ENCODE assay signal across 8 cellular contexts in genomic region chr2:44087714-44088092, GRCh38.
DNase-seq lines count a peak whose midpoint lies in the region; ATAC-seq and TF ChIP-seq lines count a peak whose summit lies in the region.

No MANE protein-coding gene starts in this region.

- peaks cover 5 to 13% (median 7%) of the 10 kb centered on the region in 4 donors for H3K4me1 Mint-ChIP-seq in CD4-positive, alpha-beta memory T cell
- H3K4me1 Mint-ChIP-seq in osteocyte (ENCODE audit: unreplicated experiment) = peaks cover 7% of the 10 kb centered on the region

- peak overlapping the region; percentile 81 for H3K4me2 ChIP-seq in PC-9

- CTCF ChIA-PET in CD4-positive, alpha-beta memory T cell (lab: Charles Lee; ENCODE audit: partially characterized antibody) = interaction anchor here (0.6 to 3.2 kb wide), 26 partner anchors 10 to 868 kb away, joined by 3 to 21 read pairs (median 4); partner anchors contain the start of genes CAMKMT and PREPL
- CTCF ChIA-PET in PC-9 (lab: Charles Lee) = interaction anchor here (0.5 kb wide), 1 partner anchor 191 kb away, joined by 3 read pairs; no protein-coding TSS in a partner anchor

- peak overlapping the region; percentile 84 to 91 (median 88) for H3K4me3 Mint-ChIP-seq in CD4-positive, alpha-beta memory T cell
- H3K4me3 Mint-ChIP-seq in osteocyte (ENCODE audit: unreplicated experiment) = peak overlapping the region; percentile 81

- BruUV-seq in PC-9 (replicated peaks; lab: Mats Ljungman, UMichigan) = no TSS peak

- no peaks in the 10 kb centered on the region for H3K9me2 ChIP-seq in PC-9 (ENCODE audit: insufficient read depth)

- intact Hi-C loops in CD4-positive, alpha-beta memory T cell (cut with micrococcal nuclease) = loop anchor here (1.0 to 2.0 kb wide), 8 partner anchors 33 to 392 kb away; partner anchors contain the start of gene PPM1B
- intact Hi-C loops in PC-9 (cut with micrococcal nuclease; ENCODE audit: unreplicated experiment) = loop anchor here (1.0 to 5.0 kb wide), 6 partner anchors 81 to 870 kb away; partner anchors contain the start of gene PPM1B
- intact Hi-C loops in esophagus muscularis mucosa (cut with DNase I) = loop anchor here (2.0 kb wide), 1 partner anchor 205 kb away; no protein-coding TSS in a partner anchor
- intact Hi-C loops in aorta (cut with DNase I) = loop anchor here (2.0 to 5.0 kb wide), 4 partner anchors 50 to 203 kb away; partner anchors contain the start of gene PPM1B (in 2 of the 2)

- WGBS in esophagus muscularis mucosa = 49% methylated on average over 4 of the region's 4 CpGs
- WGBS in aorta, 2 donors = 40 to 43% methylated on average over 4 of the region's 4 CpGs

- no peaks in the 10 kb centered on the region for H3K27me3 ChIP-seq in CD4-positive, alpha-beta memory T cell (ENCODE audit: insufficient read depth, low read length)
- H3K27me3 ChIP-seq in PC-9 (ENCODE audit: insufficient read depth, low read depth) (no peaks in the 10 kb centered on the region), esophagus muscularis mucosa (no peaks in the 10 kb centered on the region), aorta (ENCODE audit: control insufficient read depth in 1 of 2, insufficient read depth in 2 of 2, low read length in 1 of 2) (no peaks in the 10 kb centered on the region)

- POLR2A ChIA-PET in CD4-positive, alpha-beta memory T cell (lab: Charles Lee; ENCODE audit: partially characterized antibody) = interaction anchor here (2.7 kb wide), 1 partner anchor 80 kb away, joined by 10 read pairs; the partner anchor contains the start of gene PPM1B
- POLR2A ChIA-PET in PC-9 (lab: Charles Lee; ENCODE audit: unreplicated experiment) = interaction anchor here (0.6 kb wide), 1 partner anchor 234 kb away, joined by 5 read pairs; no protein-coding TSS in a partner anchor

- H3K36me3 Mint-ChIP-seq in CD4-positive, alpha-beta memory T cell = no peaks in the 10 kb centered on the region
- no peaks in the 10 kb centered on the region for H3K36me3 Mint-ChIP-seq in osteocyte (ENCODE audit: unreplicated experiment)

- TF ChIP-seq EP300 in esophagus muscularis mucosa (IDR thresholded peaks at IDR 0.05) = no peak

- H3K9me3 ChIP-seq in CD4-positive, alpha-beta memory T cell (ENCODE audit: control insufficient read depth in 1 of 2, low read length in 2 of 2) = no peaks in the 10 kb centered on the region
- H3K9me3 ChIP-seq in PC-9 (ENCODE audit: insufficient read depth, low read depth) (no peaks in the 10 kb centered on the region), esophagus muscularis mucosa (no peaks in the 10 kb centered on the region), aorta (ENCODE audit: control insufficient read depth, low read length) (no peaks in the 10 kb centered on the region)

- peak overlapping the region; percentile 72 for H2AFZ ChIP-seq in PC-9

- H3K27ac ChIP-seq in CD4-positive, alpha-beta memory T cell (ENCODE audit: low read depth, low read length) = peak overlapping the region; percentile 23
- H3K27ac ChIP-seq in PC-9 = no peak overlapping the region
- peak overlapping the region; percentile 52 to 78 (median 70) for H3K27ac ChIP-seq in esophagus muscularis mucosa (replicated peaks in 1 of 4)
- H3K27ac ChIP-seq in aorta (ENCODE audit: low read depth in 1 of 2, low read length in 2 of 2) = peak overlapping the region in 1 of 2 donors; percentile 17

- no peak for ATAC-seq in aorta (ENCODE audit: low FRiP score)
- ATAC-seq in HG02973 (IDR thresholded peaks at IDR 0.05; ENCODE audit: unreplicated experiment) = no peak

- no peaks in the 10 kb centered on the region for H3K36me3 ChIP-seq in CD4-positive, alpha-beta memory T cell (ENCODE audit: insufficient read depth, low read length)
- H3K36me3 ChIP-seq in PC-9 (ENCODE audit: low read depth) (no peaks in the 10 kb centered on the region), esophagus muscularis mucosa (no peaks in the 10 kb centered on the region), aorta (ENCODE audit: control insufficient read depth in 1 of 2, insufficient read depth in 2 of 2, low read length in 1 of 2) (no peaks in the 10 kb centered on the region)

- peak overlapping the region; percentile 51 to 97 (median 95) for H3K27ac Mint-ChIP-seq in CD4-positive, alpha-beta memory T cell
- H3K27ac Mint-ChIP-seq in osteocyte (ENCODE audit: unreplicated experiment) = peak overlapping the region; percentile 57

- H3K79me2 ChIP-seq in PC-9 (ENCODE audit: low read depth) = no peaks in the 10 kb centered on the region

- no peaks in the 10 kb centered on the region for H4K20me1 ChIP-seq in PC-9 (ENCODE audit: insufficient read depth)

- DNase-seq in CD4-positive, alpha-beta memory T cell = no peak
- DNase-seq in PC-9 (no peak), esophagus muscularis mucosa (ENCODE audit: extremely low spot score) (no peak), osteocyte (ENCODE audit: extremely low spot score, unreplicated experiment) (no peak), erythroblast (lab: John Stamatoyannopoulos, UW) (no peak), aorta (no peak), NCI-H1048 (lab: John Stamatoyannopoulos, UW) (no peak)

- H3K9me3 Mint-ChIP-seq in CD4-positive, alpha-beta memory T cell = no peaks in the 10 kb centered on the region
- H3K9me3 Mint-ChIP-seq in osteocyte (ENCODE audit: unreplicated experiment) = no peaks in the 10 kb centered on the region

- no peaks in the 10 kb centered on the region for H3F3A ChIP-seq in PC-9 (ENCODE audit: insufficient read depth, low read depth)

- H3K4me3 ChIP-seq in CD4-positive, alpha-beta memory T cell (ENCODE audit: low read length in 2 of 2) = peak overlapping the region; percentile 57 to 86
- H3K4me3 ChIP-seq in PC-9 (peak overlapping the region; percentile 42; the same call in 1 of the 2 replicates), esophagus muscularis mucosa (peak overlapping the region; percentile 41 to 56 (median 46)), aorta (ENCODE audit: low read length in 2 of 2) (no peak overlapping the region)

- TF ChIP-seq CTCF in PC-9 (conservative IDR thresholded peaks at IDR 0.05) (no peak), esophagus muscularis mucosa (IDR thresholded peaks at IDR 0.05) (no peak), osteocyte (IDR thresholded peaks at IDR 0.05) (no peak)

- peaks cover 10% of the 10 kb centered on the region for H3K4me1 ChIP-seq in CD4-positive, alpha-beta memory T cell (ENCODE audit: insufficient read depth, low read length)
- H3K4me1 ChIP-seq in PC-9 (replicated peaks; ENCODE audit: insufficient read depth) (peaks cover 10% of the 10 kb centered on the region; the same call in 1 of the 2 replicates), esophagus muscularis mucosa (peaks cover 9 to 18% (median 16%) of the 10 kb centered on the region in 4 donors), aorta (ENCODE audit: control insufficient read depth in 1 of 2, insufficient read depth in 2 of 2, low read length in 2 of 2) (no peaks in the 10 kb centered on the region)

- no peaks in the 10 kb centered on the region for H3K27me3 Mint-ChIP-seq in CD4-positive, alpha-beta memory T cell
- no peaks in the 10 kb centered on the region for H3K27me3 Mint-ChIP-seq in osteocyte (ENCODE audit: unreplicated experiment)

- TF ChIP-seq POLR2A in esophagus muscularis mucosa (IDR thresholded peaks at IDR 0.05; ENCODE audit: low read depth) (no peak), erythroblast (IDR thresholded peaks at IDR 0.05; ENCODE audit: low read length) (no peak)

Comparison
In these comparisons a context has a peak if more than half of its experiments do, and no peak if none do; other contexts are left out.
1. H3K4me3 ChIP-seq: peak in CD4-positive, alpha-beta memory T cell (2 of 2), PC-9 (single experiment) and esophagus muscularis mucosa (4 of 4); none in aorta (0 of 2).